20 cellular contexts compared by ENCODE assay signal in the genomic region with DNA sequence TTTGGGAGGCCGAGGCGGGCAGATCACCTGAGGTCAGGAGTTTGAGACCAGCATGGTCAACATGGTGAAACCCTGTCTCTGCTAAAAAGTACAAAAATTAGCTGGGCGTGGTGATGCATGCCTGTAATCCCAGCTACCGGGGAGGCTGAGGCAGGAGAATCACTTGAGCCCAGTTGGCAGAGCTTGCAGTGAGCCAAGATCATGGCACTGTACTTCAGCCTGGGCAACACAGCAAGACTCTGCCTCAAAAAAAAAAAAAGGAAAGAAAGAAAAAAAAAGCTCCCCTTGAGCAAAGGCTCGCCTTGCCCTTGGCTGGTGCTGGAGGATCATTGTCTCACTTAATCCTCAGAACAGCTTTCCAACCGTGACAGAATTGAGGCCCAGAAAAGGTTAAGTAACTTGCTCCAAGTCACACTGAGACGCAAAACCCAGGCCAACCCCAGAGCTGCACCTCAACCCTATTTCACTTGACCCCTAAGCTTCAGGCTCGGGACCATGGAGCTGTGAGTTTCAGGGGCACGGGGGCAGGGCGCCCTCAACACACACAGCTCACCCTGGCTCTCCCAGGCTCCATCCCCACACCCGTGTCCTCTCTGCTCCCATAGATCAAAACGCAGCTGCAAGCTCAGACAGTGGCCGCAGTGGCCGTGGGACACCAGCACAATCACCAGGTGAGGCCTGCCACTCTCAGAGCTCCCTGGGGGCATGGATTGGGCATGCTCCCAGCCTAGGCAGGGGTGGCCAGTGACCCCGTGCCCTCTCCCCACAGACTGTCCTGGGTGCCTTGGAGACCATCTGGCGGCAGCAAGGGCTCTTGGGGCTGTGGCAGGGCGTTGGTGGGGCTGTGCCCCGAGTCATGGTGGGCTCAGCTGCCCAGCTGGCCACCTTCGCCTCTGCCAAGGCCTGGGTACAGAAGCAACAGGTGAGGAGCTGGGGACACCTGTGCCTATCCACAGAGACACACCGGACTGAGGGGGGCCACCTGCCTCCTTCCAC. TPM values are rescaled to one million over a fixed set of nuclear protein-coding genes. Genes with fewer than 3 reads are reported as not detected.
DNase-seq lines count a peak whose midpoint lies in the region; ATAC-seq and TF ChIP-seq lines count a peak whose summit lies in the region.
"Had no signal": no experiment of that assay in that cellular context is flagged by ENCODE, and none has a peak within 500 bp of the region (broad histone marks: within the 10 kb centered on the region; RNA-seq: fewer than 3 reads in every experiment).

No MANE protein-coding gene starts in this region.

- intact Hi-C loops in CD8-positive, alpha-beta T cell (cut with DNase I, micrococcal nuclease): no loop called here
- intact Hi-C loops in psoas muscle (cut with DNase I): loop anchor here (5.0 kb wide), 2 partner anchors 155 to 210 kb away; partner anchors contain the start of gene DNAJC16 (in 1 of the 2)

- H3K4me3 Mint-ChIP-seq in CD8-positive, alpha-beta T cell: no peak overlapping the region
- H3K4me3 Mint-ChIP-seq: GM23338; stimulated activated naive CD8-positive, alpha-beta T cell treated with anti-CD3 and anti-CD28 coated beads, Interleukin-15, Interleukin-2, amounts not matched to agents 100 ng/mL and 50 ng/mL, for 24 hours; T-helper 2 cell treated with Interferon-gamma antibody and Interleukin-4, amounts not matched to agents 5 μg/mL and 100 μg/mL, for 36 hours had no signal

- peak overlapping the region; percentile 49 for H3K27ac Mint-ChIP-seq in CD8-positive, alpha-beta T cell
- H3K27ac Mint-ChIP-seq: GM23338; stimulated activated naive CD8-positive, alpha-beta T cell treated with anti-CD3 and anti-CD28 coated beads, Interleukin-15, Interleukin-2, amounts not matched to agents 100 ng/mL and 50 ng/mL, for 24 hours; T-helper 2 cell treated with Interferon-gamma antibody and Interleukin-4, amounts not matched to agents 5 μg/mL and 100 μg/mL, for 36 hours had no signal

- no peaks in the 10 kb centered on the region for H3K9me3 Mint-ChIP-seq in CD8-positive, alpha-beta T cell
- H3K9me3 Mint-ChIP-seq: GM23338; stimulated activated naive CD8-positive, alpha-beta T cell treated with anti-CD3 and anti-CD28 coated beads, Interleukin-15, Interleukin-2, amounts not matched to agents 100 ng/mL and 50 ng/mL, for 24 hours; T-helper 2 cell treated with Interferon-gamma antibody and Interleukin-4, amounts not matched to agents 5 μg/mL and 100 μg/mL, for 36 hours had no signal

- DNase-seq in CD8-positive, alpha-beta T cell: peak in 1 of 7 experiments; percentile 17
- DNase-seq in RWPE2 (ENCODE audit: low spot score) (peak; percentile 48), left kidney (ENCODE audit: low read depth, low spot score) (peak; percentile 68), psoas muscle (peak in 1 of 2 donors; percentile 57), germinal center (ENCODE audit: low spot score) (no peak), RKO (ENCODE audit: low spot score) (no peak)
- DNase-seq: activated CD4-positive, alpha-beta T cell treated with anti-CD3 and anti-CD28 coated beads for 1 hour; mesendoderm; NCI-H2171; NK-92 treated with Interleukin-12 subunit alpha and Interleukin-12 subunit beta, amount 100 ng/mL, for 24 hours; SIG-M5 had no signal

- no peak overlapping the region for H3K4me3 ChIP-seq in CD8-positive, alpha-beta T cell (ENCODE audit: low read depth, low read length)
- H3K4me3 ChIP-seq in RWPE2 (ENCODE audit: severe bottlenecking) (no peak overlapping the region), psoas muscle (peak overlapping the region; percentile 70)
- H3K4me3 ChIP-seq: GM12878, GM23338 had no signal

- peaks cover 12% of the 10 kb centered on the region for H3K36me3 Mint-ChIP-seq in CD8-positive, alpha-beta T cell

- POLR2A ChIA-PET in CD8-positive, alpha-beta T cell (lab: Charles Lee): no interaction called here

- H3K4me1 Mint-ChIP-seq in CD8-positive, alpha-beta T cell (ENCODE audit: low read depth): peaks cover 3% of the 10 kb centered on the region

- CTCF ChIA-PET in CD8-positive, alpha-beta T cell (lab: Charles Lee): interaction anchor here (0.7 to 1.4 kb wide), 4 partner anchors 11 to 146 kb away, joined by 3 to 5 read pairs (median 4); no protein-coding TSS in a partner anchor

- H3K27me3 ChIP-seq in CD8-positive, alpha-beta T cell (ENCODE audit: insufficient read depth, low read length): no peaks in the 10 kb centered on the region
- H3K27me3 ChIP-seq in RWPE2 (ENCODE audit: insufficient read depth, poor library complexity, severe bottlenecking) (no peaks in the 10 kb centered on the region), psoas muscle (ENCODE audit: insufficient read depth in 3 of 3, low read length in 2 of 3) (no peaks in the 10 kb centered on the region)

- H3K27ac ChIP-seq in CD8-positive, alpha-beta T cell (ENCODE audit: low read depth, low read length): no peak overlapping the region
- no peak overlapping the region for H3K27ac ChIP-seq in RWPE2 (ENCODE audit: poor library complexity, severe bottlenecking)
- H3K27ac ChIP-seq in psoas muscle: peak overlapping the region; percentile 95

- 32 to 46% (median 36%) methylated on average over 19 to 20 of the region's 20 CpGs for whole genome bisulfite sequencing in psoas muscle, 3 donors

- H3K27me3 Mint-ChIP-seq in CD8-positive, alpha-beta T cell (ENCODE audit: low read depth): no peaks in the 10 kb centered on the region

- H3K9me3 ChIP-seq in CD8-positive, alpha-beta T cell (ENCODE audit: low read length): no peaks in the 10 kb centered on the region
- H3K9me3 ChIP-seq in RWPE2 (ENCODE audit: severe bottlenecking) (no peaks in the 10 kb centered on the region), psoas muscle (no peaks in the 10 kb centered on the region)

- no peak for TF ChIP-seq CTCF in CD8-positive, alpha-beta T cell (IDR thresholded peaks at IDR 0.05)
- TF ChIP-seq CTCF in RWPE2 (IDR thresholded peaks at IDR 0.05; ENCODE audit: poor library complexity, severe bottlenecking) (no peak), psoas muscle (IDR thresholded peaks at IDR 0.05) (no peak)

- H3K36me3 ChIP-seq in CD8-positive, alpha-beta T cell (ENCODE audit: insufficient read depth, low read length): peaks cover 4% of the 10 kb centered on the region
- H3K36me3 ChIP-seq in RWPE2 (ENCODE audit: low read depth) (peaks cover 9% of the 10 kb centered on the region), psoas muscle (ENCODE audit: insufficient read depth in 1 of 2, low read depth in 1 of 2) (peaks cover 0 to 28% of the 10 kb centered on the region in 2 donors)

- peaks cover 5% of the 10 kb centered on the region for H3K4me1 ChIP-seq in CD8-positive, alpha-beta T cell (ENCODE audit: insufficient read depth, low read length)
- no peaks in the 10 kb centered on the region for H3K4me1 ChIP-seq in RWPE2 (ENCODE audit: insufficient read depth, poor library complexity, severe bottlenecking)
- H3K4me1 ChIP-seq in psoas muscle: peaks cover 23% of the 10 kb centered on the region

- ATAC-seq in CD8-positive, alpha-beta T cell: no peak
- no peak for ATAC-seq in RWPE2 (ENCODE audit: low read depth)
- no peak for ATAC-seq in psoas muscle
- ATAC-seq in HG03280 (IDR thresholded peaks at IDR 0.05; ENCODE audit: unreplicated experiment): no peak
- ATAC-seq in GM18861 (IDR thresholded peaks at IDR 0.05; ENCODE audit: unreplicated experiment): no peak
- ATAC-seq: GM12878, GM23338 had no signal

RNA-seq across cellular contexts. Expression of gene SLC25A34, which starts 1.6 kb away (rescaled TPM):
- total RNA-seq in CD8-positive, alpha-beta T cell: 1 to 10 TPM; 1.4 to 2.2 TPM
- 10 to 100 TPM in 3 of 4 donors, 1 to 10 TPM in 1; 6.1 to 48.2 (median 37.2) TPM for total RNA-seq in psoas muscle
- polyA plus RNA-seq in psoas muscle: 10 to 100 TPM in 1 of 3 donors, 1 to 10 TPM in 2; 1.3 to 10.1 (median 7.5) TPM
- total RNA-seq: HT-29 had no signal

RNA-seq across cellular contexts. Expression of gene TMEM82, which starts 4.7 kb away (rescaled TPM):
- not detected for total RNA-seq in CD8-positive, alpha-beta T cell
- not detected for total RNA-seq in psoas muscle
- not detected for polyA plus RNA-seq in psoas muscle
- total RNA-seq: astrocyte, epithelial cell of proximal tubule, GM12878, GM23338, HT-29 had no signal
- polyA plus RNA-seq: GM12878 had no signal

RNA-seq across cellular contexts. Expression of gene FBLIM1, which starts 21.0 kb away (rescaled TPM):
- total RNA-seq in CD8-positive, alpha-beta T cell: under 1 TPM in 1 of 2 experiments, not detected in 1; 0.30 TPM
- 10 to 100 TPM in 1 of 4 donors, 1 to 10 TPM in 3; 2.5 to 11.3 (median 4.2) TPM for total RNA-seq in psoas muscle
- 1 to 10 TPM; 2.5 to 3.1 (median 2.5) TPM for polyA plus RNA-seq in psoas muscle

RNA-seq across cellular contexts. Expression of gene PLEKHM2, which starts 53.5 kb away (rescaled TPM):
- 100 to 1,000 TPM in 1 of 2 experiments, 10 to 100 TPM in 1; 96.5 to 115 TPM for total RNA-seq in CD8-positive, alpha-beta T cell
- total RNA-seq in psoas muscle: 100 to 1,000 TPM; 137 to 177 (median 156) TPM
- polyA plus RNA-seq in psoas muscle: 100 to 1,000 TPM in 1 of 3 donors, 10 to 100 TPM in 2; 78.1 to 167 (median 86.8) TPM

Comparison
In these comparisons a context has a peak if more than half of its experiments do, and no peak if none do; other contexts are left out.
1. DNase-seq: peak in RWPE2 (single experiment) and left kidney (single experiment); none in germinal center (single experiment) and RKO (single experiment).
2. intact Hi-C loops: an anchor here in psoas muscle (5.0 kb wide); none called in CD8-positive, alpha-beta T cell.